In the genomic region with DNA sequence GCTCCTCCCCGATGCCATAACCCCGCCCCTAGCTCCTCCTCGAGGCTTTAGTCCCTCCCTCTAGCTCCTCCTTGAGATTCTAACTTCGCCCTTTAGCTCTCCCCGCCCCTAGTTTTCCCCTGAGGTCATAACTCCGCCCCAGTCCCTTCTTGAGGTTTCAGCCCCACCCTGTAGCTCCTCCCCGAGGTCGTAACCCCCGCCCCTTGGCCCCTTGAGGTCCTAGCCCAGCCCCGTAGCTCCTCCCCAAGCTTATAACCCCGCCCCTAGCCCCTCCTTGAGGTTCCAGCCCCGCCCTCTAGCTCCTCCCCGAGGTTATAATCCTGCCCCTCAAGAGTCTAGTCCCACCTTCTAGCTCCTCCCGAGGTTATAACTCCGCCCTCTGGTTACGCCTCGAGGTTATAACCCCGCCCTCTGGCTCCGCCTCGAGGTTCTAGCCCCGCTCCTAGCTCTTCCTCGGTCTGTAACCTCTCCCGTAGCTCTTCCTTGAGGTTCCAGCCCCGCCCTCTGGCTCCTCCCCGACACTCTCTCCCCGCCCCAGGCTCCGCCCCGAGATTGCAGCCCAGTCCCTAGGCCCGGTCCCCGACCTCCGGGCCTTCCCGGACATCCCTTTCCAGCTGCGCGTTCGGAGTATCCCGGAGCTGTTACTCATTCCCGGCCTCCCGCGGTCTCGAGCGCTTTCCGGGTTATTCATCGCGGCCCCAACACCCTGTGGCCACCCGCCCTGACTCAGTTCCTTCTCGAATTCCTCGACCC, we compare ENCODE assay signal across 8 cellular contexts. TPM values are rescaled to one million over a fixed set of nuclear protein-coding genes. Genes with fewer than 3 reads are reported as not detected.
DNase-seq lines count a peak whose midpoint lies in the region; ATAC-seq and TF ChIP-seq lines count a peak whose summit lies in the region.

No MANE protein-coding gene starts in this region.

- peaks cover 5 to 14% of the 10 kb centered on the region in 2 donors for H3K4me1 ChIP-seq in lung (ENCODE audit: control insufficient read depth in 2 of 2, insufficient read depth in 2 of 2, low read length in 2 of 2)

- peak overlapping the region; percentile 53 for H3K27ac ChIP-seq in C4-2B
- peak overlapping the region; percentile 76 to 97 for H3K27ac ChIP-seq in lung (ENCODE audit: low read depth in 1 of 2, low read length in 1 of 2)

- peak; percentile 99 for DNase-seq in NCI-H774 (lab: John Stamatoyannopoulos, UW)
- DNase-seq in activated CD8-positive, alpha-beta memory T cell treated with anti-CD3 and anti-CD28 coated beads for 1 hour (ENCODE audit: extremely low read depth in 1 of 2, low read depth in 1 of 2): peak; percentile 85 to 90
- DNase-seq in effector CD4-positive, alpha-beta T cell: peak; percentile 92
- DNase-seq in lung (ENCODE audit: low spot score): peak; percentile 99
- peak; percentile 91 to 94 (median 94) for DNase-seq in stimulated activated CD4-positive, alpha-beta T cell treated with anti-CD3 and anti-CD28 coated beads, TNF-alpha, amount 100 ng/mL, for 24 hours (ENCODE audit: low read depth in 3 of 3)

- ATAC-seq in GM19395 (IDR thresholded peaks at IDR 0.05; ENCODE audit: unreplicated experiment) (peak; percentile 84), HG03558 (IDR thresholded peaks at IDR 0.05; ENCODE audit: extremely low read depth, unreplicated experiment) (peak; percentile 66), lung (ENCODE audit: insufficient read depth, low FRiP score) (peak; percentile 88)

- H3K4me3 ChIP-seq in lung: peak overlapping the region; percentile 42

- H3K9me3 ChIP-seq in lung (ENCODE audit: control insufficient read depth in 2 of 2, insufficient read depth in 1 of 2, low read length in 1 of 2): no peaks in the 10 kb centered on the region

- WGBS in lung, 2 donors: 0 to 1% methylated on average over 47 of the region's 47 CpGs

- H3K27me3 ChIP-seq in lung (ENCODE audit: control insufficient read depth, insufficient read depth): no peaks in the 10 kb centered on the region

- peaks cover 8 to 15% of the 10 kb centered on the region in 2 donors for H3K36me3 ChIP-seq in lung (ENCODE audit: control insufficient read depth in 2 of 2, insufficient read depth in 2 of 2, low read length in 2 of 2)

- TF ChIP-seq CTCF in C4-2B (conservative IDR thresholded peaks at IDR 0.05): no peak
- TF ChIP-seq CTCF in lung (IDR thresholded peaks at IDR 0.05; ENCODE audit: control extremely low read depth, extremely low read depth): no peak

RNA-seq across cellular contexts. Expression of a gene that starts 1.4 kb away (rescaled TPM):
- 100 to 1,000 TPM in 1 of 2 donors, 10 to 100 TPM in 1; 65.6 to 107 TPM for total RNA-seq in lung
- polyA plus RNA-seq in lung: 100 to 1,000 TPM in 1 of 2 donors, 10 to 100 TPM in 1; 36.3 to 298 TPM

RNA-seq across cellular contexts. Expression of a gene that starts 28.9 kb away (rescaled TPM):
- 10 to 100 TPM in 1 of 2 donors, 1 to 10 TPM in 1; 5.9 to 12.2 TPM for total RNA-seq in lung
- 1 to 10 TPM; 6.3 to 8.7 TPM for polyA plus RNA-seq in lung

RNA-seq across cellular contexts. Expression of a gene that starts 47.3 kb away (rescaled TPM):
- not detected for total RNA-seq in lung
- polyA plus RNA-seq in lung: not detected

RNA-seq across cellular contexts. Expression of a gene that starts 49.2 kb away (rescaled TPM):
- total RNA-seq in lung: 10 to 100 TPM; 42.6 to 49.9 TPM
- 10 to 100 TPM; 27.9 to 95.3 TPM for polyA plus RNA-seq in lung

RNA-seq across cellular contexts. Expression of a gene that starts 56.7 kb away (rescaled TPM):
- under 1 TPM in 1 of 2 donors, not detected in 1; 0.31 TPM for total RNA-seq in lung
- polyA plus RNA-seq in lung: under 1 TPM; 0.22 to 0.49 TPM

Comparison
In these comparisons a context has a peak if more than half of its experiments do, and no peak if none do; other contexts are left out.
1. Peak in every context shown above with its lines: DNase-seq, ATAC-seq, H3K4me3 ChIP-seq and H3K27ac ChIP-seq.